ENCODE assay signal across 29 cellular contexts in the genomic region with DNA sequence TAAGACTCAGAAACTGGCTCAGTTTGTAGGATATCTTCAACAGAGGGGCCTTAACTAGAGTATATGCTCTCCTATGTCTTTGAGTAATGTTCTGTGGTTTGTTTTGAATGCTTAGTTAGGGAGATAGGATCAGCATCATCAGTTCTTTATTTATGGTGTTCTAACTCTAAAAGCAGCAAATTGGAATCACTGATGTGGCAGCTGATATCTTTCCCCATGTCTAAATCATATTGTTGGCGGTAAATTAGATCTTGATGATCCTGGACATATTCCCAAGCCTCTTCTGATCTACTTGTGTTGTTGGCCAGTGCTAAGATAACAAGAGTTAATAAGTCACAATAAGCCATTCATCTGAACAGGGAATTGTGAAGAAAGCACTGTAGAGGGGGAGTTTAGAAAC.
DNase-seq lines count a peak whose midpoint lies in the region; ATAC-seq and TF ChIP-seq lines count a peak whose summit lies in the region.
"Had no signal": no experiment of that assay in that cellular context is flagged by ENCODE, and none has a peak within 500 bp of the region (broad histone marks: within the 10 kb centered on the region; RNA-seq: fewer than 3 reads in every experiment).

No MANE protein-coding gene starts in this region.

- no peaks in the 10 kb centered on the region for H3K79me2 ChIP-seq in osteoblast (ENCODE audit: insufficient read depth, low read length)

- no peak for ATAC-seq in HG03025 (IDR thresholded peaks at IDR 0.05; ENCODE audit: low FRiP score, unreplicated experiment)
- ATAC-seq: activated CD8-positive, alpha-beta T cell treated with anti-CD3 and anti-CD28 coated beads for 36 hours; foreskin keratinocyte; heart right ventricle; sciatic nerve; stimulated activated naive B cell treated with anti-CD40 and anti-IgM and Interleukin-4, amounts not matched to agents 10 μg/mL and 1 μg/mL and 100 μg/mL, for 72 hours; T-helper 17 cell; upper lobe of right lung had no signal

- peak overlapping the region; percentile 76 for H3K27ac ChIP-seq in osteoblast (ENCODE audit: low read depth, low read length)
- H3K27ac ChIP-seq: C4-2B, epithelial cell of prostate, foreskin keratinocyte, HL-60, RWPE1, SK-N-MC, upper lobe of right lung had no signal

- TF ChIP-seq CTCF in choroid plexus epithelial cell (conservative IDR thresholded peaks at IDR 0.05; ENCODE audit: low read depth, low read length) (no peak), osteoblast (IDR thresholded peaks at IDR 0.05; ENCODE audit: extremely low read depth, low read depth, low read length) (no peak)

- H3K36me3 ChIP-seq in osteoblast (ENCODE audit: insufficient read depth, low read length), result no peaks in the 10 kb centered on the region
- H3K36me3 ChIP-seq: heart right ventricle, upper lobe of right lung had no signal

- peaks cover 43% of the 10 kb centered on the region for H3K4me1 ChIP-seq in osteoblast (ENCODE audit: insufficient read depth, low read length)
- H3K4me1 ChIP-seq: upper lobe of right lung had no signal

- no peaks in the 10 kb centered on the region for H3K9me3 ChIP-seq in osteoblast (ENCODE audit: low read depth, low read length)
- H3K9me3 ChIP-seq: upper lobe of right lung had no signal

- H3K27me3 ChIP-seq in osteoblast (ENCODE audit: insufficient read depth, low read length), result no peaks in the 10 kb centered on the region
- H3K27me3 ChIP-seq: foreskin keratinocyte, heart right ventricle, upper lobe of right lung had no signal

- no peaks in the 10 kb centered on the region for H4K20me1 ChIP-seq in osteoblast (ENCODE audit: insufficient read depth, low read length)

- peak; percentile 24 for DNase-seq in EL
- DNase-seq in RPMI7951 (ENCODE audit: low read depth), result peak; percentile 66
- DNase-seq in choroid plexus epithelial cell (ENCODE audit: low read depth), result peak; percentile 30
- DNase-seq in osteoblast (ENCODE audit: insufficient read length, low spot score, missing footprints), result no peak
- no peak for DNase-seq in medulla oblongata (ENCODE audit: extremely low spot score)
- no peak for DNase-seq in ureter (ENCODE audit: low spot score)
- DNase-seq in NCI-H1417 treated with DMSO at 0.1 percent for 48 hours (lab: John Stamatoyannopoulos, UW), result no peak
- DNase-seq: activated CD4-positive, CD25-positive, alpha-beta regulatory T cell treated with anti-CD3 and anti-CD28 coated beads, Interleukin-2, amount 50 U/mL, for 72 hours; activated CD8-positive, alpha-beta T cell treated with anti-CD3 and anti-CD28 coated beads for 36 hours; activated effector memory CD4-positive, alpha-beta T cell treated with Interleukin-2 at 50 U/mL for 16 hours; activated naive CD8-positive, alpha-beta T cell treated with anti-CD3 and anti-CD28 coated beads for 36 hours; activated T-cell treated with anti-CD3 and anti-CD28 coated beads for 4 hours; DND-41; foreskin keratinocyte; heart right ventricle; NCI-H1105 treated with DMSO at 0.1 percent for 48 hours; NCI-H2029; NCI-H2227 treated with DMSO at 0.1 percent for 48 hours; stimulated activated CD4-positive, alpha-beta T cell treated with anti-CD3 and anti-CD28 coated beads, Interleukin-15, amount 100 ng/mL, for 24 hours; stimulated activated naive B cell treated with anti-CD40 and anti-IgM and Interleukin-4, amounts not matched to agents 10 μg/mL and 1 μg/mL and 100 μg/mL, for 72 hours; T-helper 17 cell; upper lobe of right lung had no signal

- H3K4me3 ChIP-seq in choroid plexus epithelial cell (ENCODE audit: low read depth, low read length) (no peak overlapping the region), osteoblast (ENCODE audit: insufficient read depth, low read length) (no peak overlapping the region)
- H3K4me3 ChIP-seq: heart right ventricle, SK-N-MC, upper lobe of right lung had no signal

- no peak overlapping the region for H3K4me2 ChIP-seq in osteoblast (ENCODE audit: insufficient read depth, low read length)

- no peak overlapping the region for H2AFZ ChIP-seq in osteoblast (ENCODE audit: low read length)

Comparison
In these comparisons a context has a peak if more than half of its experiments do, and no peak if none do; other contexts are left out.
1. DNase-seq: peak in EL (single experiment), RPMI7951 (single experiment) and choroid plexus epithelial cell (single experiment); none in osteoblast (single experiment), medulla oblongata (single experiment), ureter (single experiment) and NCI-H1417 treated with DMSO at 0.1 percent for 48 hours (single experiment).